ENCODE assay signal across 1 cellular context in the genomic region with DNA sequence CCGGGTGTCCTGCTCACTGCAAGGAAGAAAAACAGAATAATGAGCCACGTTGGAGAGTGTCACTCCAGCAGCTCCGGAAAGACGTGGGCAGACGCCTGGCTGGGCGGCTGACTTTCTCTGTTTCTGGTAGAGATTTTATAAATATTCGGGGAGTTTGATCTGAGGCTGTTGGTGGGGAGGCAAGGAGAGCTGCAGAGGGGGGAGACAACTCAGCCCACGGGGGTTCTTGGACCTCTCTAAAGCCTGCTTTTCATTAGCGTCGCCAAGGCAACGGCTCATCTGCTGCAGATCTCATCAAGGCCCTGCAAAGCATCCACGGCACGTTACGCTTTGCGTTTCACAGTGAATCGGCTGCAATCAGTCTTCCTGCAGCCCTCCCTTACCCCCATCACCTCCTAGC.
TF ChIP-seq lines count a peak whose summit lies in the region.

No MANE protein-coding gene starts in this region.

TF ChIP-seq in HepG2, 621 proteins besides CTCF, POLR2A, EP300 and RAD21:
- TF ChIP-seq, protein P1, sequence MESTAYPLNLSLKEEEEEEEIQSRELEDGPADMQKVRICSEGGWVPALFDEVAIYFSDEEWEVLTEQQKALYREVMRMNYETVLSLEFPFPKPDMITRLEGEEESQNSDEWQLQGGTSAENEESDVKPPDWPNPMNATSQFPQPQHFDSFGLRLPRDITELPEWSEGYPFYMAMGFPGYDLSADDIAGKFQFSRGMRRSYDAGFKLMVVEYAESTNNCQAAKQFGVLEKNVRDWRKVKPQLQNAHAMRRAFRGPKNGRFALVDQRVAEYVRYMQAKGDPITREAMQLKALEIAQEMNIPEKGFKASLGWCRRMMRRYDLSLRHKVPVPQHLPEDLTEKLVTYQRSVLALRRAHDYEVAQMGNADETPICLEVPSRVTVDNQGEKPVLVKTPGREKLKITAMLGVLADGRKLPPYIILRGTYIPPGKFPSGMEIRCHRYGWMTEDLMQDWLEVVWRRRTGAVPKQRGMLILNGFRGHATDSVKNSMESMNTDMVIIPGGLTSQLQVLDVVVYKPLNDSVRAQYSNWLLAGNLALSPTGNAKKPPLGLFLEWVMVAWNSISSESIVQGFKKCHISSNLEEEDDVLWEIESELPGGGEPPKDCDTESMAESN (CRISPR knock-in tag; conservative IDR thresholded peaks at IDR 0.05) = no peak
- TF ChIP-seq NFE2L2 (IDR thresholded peaks at IDR 0.05; ENCODE audit: low read length) = no peak
- TF ChIP-seq, protein P2, sequence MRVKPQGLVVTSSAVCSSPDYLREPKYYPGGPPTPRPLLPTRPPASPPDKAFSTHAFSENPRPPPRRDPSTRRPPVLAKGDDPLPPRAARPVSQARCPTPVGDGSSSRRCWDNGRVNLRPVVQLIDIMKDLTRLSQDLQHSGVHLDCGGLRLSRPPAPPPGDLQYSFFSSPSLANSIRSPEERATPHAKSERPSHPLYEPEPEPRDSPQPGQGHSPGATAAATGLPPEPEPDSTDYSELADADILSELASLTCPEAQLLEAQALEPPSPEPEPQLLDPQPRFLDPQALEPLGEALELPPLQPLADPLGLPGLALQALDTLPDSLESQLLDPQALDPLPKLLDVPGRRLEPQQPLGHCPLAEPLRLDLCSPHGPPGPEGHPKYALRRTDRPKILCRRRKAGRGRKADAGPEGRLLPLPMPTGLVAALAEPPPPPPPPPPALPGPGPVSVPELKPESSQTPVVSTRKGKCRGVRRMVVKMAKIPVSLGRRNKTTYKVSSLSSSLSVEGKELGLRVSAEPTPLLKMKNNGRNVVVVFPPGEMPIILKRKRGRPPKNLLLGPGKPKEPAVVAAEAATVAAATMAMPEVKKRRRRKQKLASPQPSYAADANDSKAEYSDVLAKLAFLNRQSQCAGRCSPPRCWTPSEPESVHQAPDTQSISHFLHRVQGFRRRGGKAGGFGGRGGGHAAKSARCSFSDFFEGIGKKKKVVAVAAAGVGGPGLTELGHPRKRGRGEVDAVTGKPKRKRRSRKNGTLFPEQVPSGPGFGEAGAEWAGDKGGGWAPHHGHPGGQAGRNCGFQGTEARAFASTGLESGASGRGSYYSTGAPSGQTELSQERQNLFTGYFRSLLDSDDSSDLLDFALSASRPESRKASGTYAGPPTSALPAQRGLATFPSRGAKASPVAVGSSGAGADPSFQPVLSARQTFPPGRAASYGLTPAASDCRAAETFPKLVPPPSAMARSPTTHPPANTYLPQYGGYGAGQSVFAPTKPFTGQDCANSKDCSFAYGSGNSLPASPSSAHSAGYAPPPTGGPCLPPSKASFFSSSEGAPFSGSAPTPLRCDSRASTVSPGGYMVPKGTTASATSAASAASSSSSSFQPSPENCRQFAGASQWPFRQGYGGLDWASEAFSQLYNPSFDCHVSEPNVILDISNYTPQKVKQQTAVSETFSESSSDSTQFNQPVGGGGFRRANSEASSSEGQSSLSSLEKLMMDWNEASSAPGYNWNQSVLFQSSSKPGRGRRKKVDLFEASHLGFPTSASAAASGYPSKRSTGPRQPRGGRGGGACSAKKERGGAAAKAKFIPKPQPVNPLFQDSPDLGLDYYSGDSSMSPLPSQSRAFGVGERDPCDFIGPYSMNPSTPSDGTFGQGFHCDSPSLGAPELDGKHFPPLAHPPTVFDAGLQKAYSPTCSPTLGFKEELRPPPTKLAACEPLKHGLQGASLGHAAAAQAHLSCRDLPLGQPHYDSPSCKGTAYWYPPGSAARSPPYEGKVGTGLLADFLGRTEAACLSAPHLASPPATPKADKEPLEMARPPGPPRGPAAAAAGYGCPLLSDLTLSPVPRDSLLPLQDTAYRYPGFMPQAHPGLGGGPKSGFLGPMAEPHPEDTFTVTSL (CRISPR knock-in tag; IDR thresholded peaks at IDR 0.05; ENCODE audit: borderline replicate concordance) = no peak
- TF ChIP-seq CBFB (CRISPR knock-in tag; IDR thresholded peaks at IDR 0.05) = no peak
- no peak for TF ChIP-seq ZNF777 (CRISPR knock-in tag; IDR thresholded peaks at IDR 0.05)
- TF ChIP-seq, protein P3, sequence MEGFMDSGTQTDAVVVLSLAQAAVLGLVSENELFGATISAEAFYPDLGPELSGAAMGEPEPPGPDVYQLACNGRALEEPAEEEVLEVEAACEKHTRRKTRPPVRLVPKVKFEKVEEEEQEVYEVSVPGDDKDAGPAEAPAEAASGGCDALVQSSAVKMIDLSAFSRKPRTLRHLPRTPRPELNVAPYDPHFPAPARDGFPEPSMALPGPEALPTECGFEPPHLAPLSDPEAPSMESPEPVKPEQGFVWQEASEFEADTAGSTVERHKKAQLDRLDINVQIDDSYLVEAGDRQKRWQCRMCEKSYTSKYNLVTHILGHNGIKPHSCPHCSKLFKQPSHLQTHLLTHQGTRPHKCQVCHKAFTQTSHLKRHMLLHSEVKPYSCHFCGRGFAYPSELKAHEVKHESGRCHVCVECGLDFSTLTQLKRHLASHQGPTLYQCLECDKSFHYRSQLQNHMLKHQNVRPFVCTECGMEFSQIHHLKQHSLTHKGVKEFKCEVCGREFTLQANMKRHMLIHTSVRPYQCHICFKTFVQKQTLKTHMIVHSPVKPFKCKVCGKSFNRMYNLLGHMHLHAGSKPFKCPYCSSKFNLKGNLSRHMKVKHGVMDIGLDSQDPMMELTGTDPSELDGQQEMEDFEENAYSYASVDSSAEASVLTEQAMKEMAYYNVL (CRISPR knock-in tag; IDR thresholded peaks at IDR 0.05; ENCODE audit: borderline replicate concordance) = no peak
- TF ChIP-seq, protein P4, sequence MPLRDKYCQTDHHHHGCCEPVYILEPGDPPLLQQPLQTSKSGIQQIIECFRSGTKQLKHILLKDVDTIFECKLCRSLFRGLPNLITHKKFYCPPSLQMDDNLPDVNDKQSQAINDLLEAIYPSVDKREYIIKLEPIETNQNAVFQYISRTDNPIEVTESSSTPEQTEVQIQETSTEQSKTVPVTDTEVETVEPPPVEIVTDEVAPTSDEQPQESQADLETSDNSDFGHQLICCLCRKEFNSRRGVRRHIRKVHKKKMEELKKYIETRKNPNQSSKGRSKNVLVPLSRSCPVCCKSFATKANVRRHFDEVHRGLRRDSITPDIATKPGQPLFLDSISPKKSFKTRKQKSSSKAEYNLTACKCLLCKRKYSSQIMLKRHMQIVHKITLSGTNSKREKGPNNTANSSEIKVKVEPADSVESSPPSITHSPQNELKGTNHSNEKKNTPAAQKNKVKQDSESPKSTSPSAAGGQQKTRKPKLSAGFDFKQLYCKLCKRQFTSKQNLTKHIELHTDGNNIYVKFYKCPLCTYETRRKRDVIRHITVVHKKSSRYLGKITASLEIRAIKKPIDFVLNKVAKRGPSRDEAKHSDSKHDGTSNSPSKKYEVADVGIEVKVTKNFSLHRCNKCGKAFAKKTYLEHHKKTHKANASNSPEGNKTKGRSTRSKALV (CRISPR knock-in tag; IDR thresholded peaks at IDR 0.05) = no peak
- TF ChIP-seq FOSL2 (CRISPR knock-in tag; IDR thresholded peaks at IDR 0.05) = no peak
- no peak for TF ChIP-seq RELA (CRISPR knock-in tag; IDR thresholded peaks at IDR 0.05)
- no peak for TF ChIP-seq GATA4 (IDR thresholded peaks at IDR 0.05; ENCODE audit: borderline replicate concordance, low read depth)
- TF ChIP-seq ZNF761 (CRISPR knock-in tag; conservative IDR thresholded peaks at IDR 0.05) = no peak
- TF ChIP-seq, protein P5, sequence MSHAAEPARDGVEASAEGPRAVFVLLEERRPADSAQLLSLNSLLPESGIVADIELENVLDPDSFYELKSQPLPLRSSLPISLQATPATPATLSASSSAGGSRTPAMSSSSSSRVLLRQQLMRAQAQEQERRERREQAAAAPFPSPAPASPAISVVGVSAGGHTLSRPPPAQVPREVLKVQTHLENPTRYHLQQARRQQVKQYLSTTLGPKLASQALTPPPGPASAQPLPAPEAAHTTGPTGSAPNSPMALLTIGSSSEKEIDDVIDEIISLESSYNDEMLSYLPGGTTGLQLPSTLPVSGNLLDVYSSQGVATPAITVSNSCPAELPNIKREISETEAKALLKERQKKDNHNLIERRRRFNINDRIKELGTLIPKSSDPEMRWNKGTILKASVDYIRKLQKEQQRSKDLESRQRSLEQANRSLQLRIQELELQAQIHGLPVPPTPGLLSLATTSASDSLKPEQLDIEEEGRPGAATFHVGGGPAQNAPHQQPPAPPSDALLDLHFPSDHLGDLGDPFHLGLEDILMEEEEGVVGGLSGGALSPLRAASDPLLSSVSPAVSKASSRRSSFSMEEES (CRISPR knock-in tag; IDR thresholded peaks at IDR 0.05) = no peak
- no peak for TF ChIP-seq FOXA1 (IDR thresholded peaks at IDR 0.05)
- no peak for TF ChIP-seq FOXA1 (CRISPR knock-in tag; IDR thresholded peaks at IDR 0.05)
- no peak for TF ChIP-seq ZC3H13 (CRISPR knock-in tag; IDR thresholded peaks at IDR 0.05)
- TF ChIP-seq ZNF614 (CRISPR knock-in tag; IDR thresholded peaks at IDR 0.05; ENCODE audit: borderline replicate concordance) = no peak
- TF ChIP-seq HDAC6 (IDR thresholded peaks at IDR 0.05; ENCODE audit: low read depth, low read length) = no peak
- TF ChIP-seq, protein P6, sequence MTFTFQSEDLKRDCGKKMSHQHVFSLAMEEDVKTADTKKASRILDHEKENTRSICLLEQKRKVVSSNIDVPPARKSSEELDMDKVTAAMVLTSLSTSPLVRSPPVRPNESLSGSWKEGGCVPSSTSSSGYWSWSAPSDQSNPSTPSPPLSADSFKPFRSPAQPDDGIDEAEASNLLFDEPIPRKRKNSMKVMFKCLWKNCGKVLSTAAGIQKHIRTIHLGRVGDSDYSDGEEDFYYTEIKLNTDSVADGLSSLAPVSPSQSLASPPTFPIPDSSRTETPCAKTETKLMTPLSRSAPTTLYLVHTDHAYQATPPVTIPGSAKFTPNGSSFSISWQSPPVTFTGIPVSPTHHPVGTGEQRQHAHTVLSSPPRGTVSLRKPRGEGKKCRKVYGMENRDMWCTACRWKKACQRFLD (CRISPR knock-in tag; IDR thresholded peaks at IDR 0.05; ENCODE audit: borderline replicate concordance) = no peak
- no peak for TF ChIP-seq ZNF75D (CRISPR knock-in tag; IDR thresholded peaks at IDR 0.05; ENCODE audit: borderline replicate concordance)
- TF ChIP-seq MED1 (CRISPR knock-in tag; IDR thresholded peaks at IDR 0.05) = no peak
